Comparison of ENCODE assay signal across 11 cellular contexts in genomic region chr12:31526158-31526546, GRCh38.
"Had no signal": no experiment of that assay in that cellular context is flagged by ENCODE, and none has a peak within 500 bp of the region (broad histone marks: within the 10 kb centered on the region; RNA-seq: fewer than 3 reads in every experiment).

No MANE protein-coding gene starts in this region.

- H3K27ac ChIP-seq: breast epithelium, dorsolateral prefrontal cortex, ovary, testis, upper lobe of right lung had no signal

- H3K36me3 Mint-ChIP-seq: activated naive CD4-positive, alpha-beta T cell treated with anti-CD3 and anti-CD28 coated beads, Interleukin-2, amount 50 U/mL, for 72 hours had no signal

- ATAC-seq: activated naive CD4-positive, alpha-beta T cell treated with anti-CD3 and anti-CD28 coated beads, Interleukin-2, amount 50 U/mL, for 72 hours; left cardiac atrium; upper lobe of right lung had no signal

- H3K27ac Mint-ChIP-seq: activated naive CD4-positive, alpha-beta T cell treated with anti-CD3 and anti-CD28 coated beads, Interleukin-2, amount 50 U/mL, for 72 hours; stimulated activated naive CD8-positive, alpha-beta T cell treated with anti-CD3 and anti-CD28 coated beads, Interleukin-15, Interleukin-2, amounts not matched to agents 100 ng/mL and 50 ng/mL, for 24 hours had no signal

- H3K4me1 ChIP-seq: breast epithelium, testis, upper lobe of right lung had no signal

- H3K9me3 ChIP-seq: breast epithelium, ovary, testis, upper lobe of right lung had no signal

- H3K4me3 ChIP-seq: breast epithelium, dorsolateral prefrontal cortex, ovary, testis, upper lobe of right lung had no signal

- DNase-seq: activated CD4-positive, alpha-beta T cell treated with anti-CD3 and anti-CD28 coated beads for 48 hours; anterior cingulate cortex; dorsolateral prefrontal cortex; left cardiac atrium; ovary; stimulated activated CD4-positive, alpha-beta T cell treated with anti-CD3 and anti-CD28 coated beads, Interleukin-2, amount 100 ng/mL, for 48 hours; testis; upper lobe of right lung had no signal

- H3K27me3 ChIP-seq: breast epithelium, dorsolateral prefrontal cortex, ovary, testis, upper lobe of right lung had no signal

- H3K9me3 Mint-ChIP-seq: activated naive CD4-positive, alpha-beta T cell treated with anti-CD3 and anti-CD28 coated beads, Interleukin-2, amount 50 U/mL, for 72 hours; stimulated activated naive CD8-positive, alpha-beta T cell treated with anti-CD3 and anti-CD28 coated beads, Interleukin-15, Interleukin-2, amounts not matched to agents 100 ng/mL and 50 ng/mL, for 24 hours had no signal

- H3K36me3 ChIP-seq: breast epithelium, ovary, upper lobe of right lung had no signal

- H3K4me3 Mint-ChIP-seq: stimulated activated naive CD8-positive, alpha-beta T cell treated with anti-CD3 and anti-CD28 coated beads, Interleukin-15, Interleukin-2, amounts not matched to agents 100 ng/mL and 50 ng/mL, for 24 hours had no signal
